Comparison of ENCODE assay signal across 8 cellular contexts in genomic region chr7:31443457-31443856, GRCh38.
A peak's percentile ranks its signal among the peaks of the same experiment; 100 is the strongest.
DNase-seq lines count a peak whose midpoint lies in the region; ATAC-seq, FAIRE-seq and TF ChIP-seq lines count a peak whose summit lies in the region.

No MANE protein-coding gene starts in this region.

- H3K23ac ChIP-seq in H1 (ENCODE audit: insufficient read length): no peak overlapping the region

- H2BK20ac ChIP-seq in H1 (ENCODE audit: low read length): no peak overlapping the region

- H2AFZ ChIP-seq in OCI-LY7 (ENCODE audit: low read length): no peak overlapping the region
- no peak overlapping the region for H2AFZ ChIP-seq in H1 (ENCODE audit: low read length)

- no peaks in the 10 kb centered on the region for H3K4me1 ChIP-seq in OCI-LY7 (ENCODE audit: insufficient read depth, low read length, poor library complexity, severe bottlenecking)
- H3K4me1 ChIP-seq in H1 (replicated peaks in 1 of 4; ENCODE audit: control insufficient read depth in 3 of 4, insufficient read depth in 4 of 4, low read length in 3 of 4): peaks cover 0 to 3% (median 0%) of the 10 kb centered on the region in 4 experiments; a peak in 1 of 7 replicates
- no peaks in the 10 kb centered on the region for H3K4me1 ChIP-seq in mucosa of descending colon (ENCODE audit: low read depth)

- intact Hi-C loops in OCI-LY7 (cut with micrococcal nuclease; ENCODE audit: unreplicated experiment) (loop anchor here (1.0 to 10.0 kb wide), 3 partner anchors 45 to 293 kb away; no protein-coding TSS in a partner anchor), mucosa of descending colon (cut with DNase I, micrococcal nuclease) (loop anchor here in 1 of 2 donors (5.0 kb wide), 1 partner anchor 189 kb away; no protein-coding TSS in a partner anchor)

- H4K91ac ChIP-seq in H1 (replicated peaks; ENCODE audit: insufficient read length, low read length): no peak overlapping the region

- no peak overlapping the region for H3K4me2 ChIP-seq in OCI-LY7 (ENCODE audit: low read length)
- H3K4me2 ChIP-seq in H1 (ENCODE audit: insufficient read depth in 1 of 2, low read depth in 2 of 2, low read length in 2 of 2): no peak overlapping the region

- TF ChIP-seq CTCF in OCI-LY7 (conservative IDR thresholded peaks at IDR 0.05; ENCODE audit: low read length) (peak; percentile 90), H1 (IDR thresholded peaks at IDR 0.05; ENCODE audit: control extremely low read depth in 1 of 3, insufficient read depth in 1 of 3, low read depth in 1 of 3, low read length in 3 of 3) (peak in 2 of 3 experiments; percentile 74 to 78; a peak in 3 of 4 replicates), mucosa of descending colon (IDR thresholded peaks at IDR 0.05) (peak; percentile 67)

- H2BK120ac ChIP-seq in H1 (replicated peaks; ENCODE audit: low read depth, low read length): no peak overlapping the region

- no peak for TF ChIP-seq POLR2A in H1 (IDR thresholded peaks at IDR 0.05; ENCODE audit: control extremely low read depth in 1 of 2, low read depth in 2 of 2, low read length in 2 of 2)

- H3K14ac ChIP-seq in H1 (ENCODE audit: insufficient read length): no peak overlapping the region

- H3K79me1 ChIP-seq in H1 (ENCODE audit: low read depth, low read length): no peaks in the 10 kb centered on the region

- peak; percentile 11 for DNase-seq in GM04504 (ENCODE audit: low read depth)
- DNase-seq in H4 (ENCODE audit: low spot score): peak; percentile 71
- DNase-seq in Kasumi-1 (lab: John Stamatoyannopoulos, UW): peak; percentile 90 to 93
- peak; percentile 63 for DNase-seq in OCI-LY7 (ENCODE audit: low spot score)
- DNase-seq in H1 (ENCODE audit: low read depth in 1 of 2, low spot score in 2 of 2): no peak
- peak in 1 of 3 donors; percentile 12 for DNase-seq in mucosa of descending colon
- no peak for DNase-seq in activated T-cell treated with anti-CD3 and anti-CD28 coated beads, Interleukin-2, amount 50 U/mL, for 48 hours

- H3K23me2 ChIP-seq in H1 (ENCODE audit: low read depth, low read length): no peaks in the 10 kb centered on the region

- CTCF ChIA-PET in OCI-LY7 (lab: Charles Lee; ENCODE audit: unreplicated experiment) (interaction anchor here (0.6 kb wide), 1 partner anchor 322 kb away, joined by 3 read pairs; no protein-coding TSS in a partner anchor), H1 (lab: Charles Lee; ENCODE audit: partially characterized antibody) (interaction anchor here (0.6 to 5.0 kb wide), 67 partner anchors 9 to 1658 kb away, joined by 3 to 101 read pairs (median 4); no protein-coding TSS in a partner anchor)

- H4K8ac ChIP-seq in H1 (ENCODE audit: extremely low read depth, insufficient read depth, low read length): no peak overlapping the region

- H3K18ac ChIP-seq in H1 (ENCODE audit: extremely low read depth, low read length): no peak overlapping the region

- no TSS peak for BruUV-seq in OCI-LY7 (replicated peaks; lab: Mats Ljungman, UMichigan)

- H3K79me2 ChIP-seq in OCI-LY7 (ENCODE audit: insufficient read depth, low read depth, low read length) (no peaks in the 10 kb centered on the region), H1 (ENCODE audit: control insufficient read depth in 1 of 2, insufficient read depth in 2 of 2, low read length in 2 of 2) (no peaks in the 10 kb centered on the region)

- TF ChIP-seq RAD21 in H1 (IDR thresholded peaks at IDR 0.05 in 1 of 2, conservative IDR thresholded peaks at IDR 0.05 in 1 of 2; ENCODE audit: low read depth in 2 of 2, low read length in 2 of 2): peak; percentile 92 to 97

- no peaks in the 10 kb centered on the region for H4K20me1 ChIP-seq in OCI-LY7 (ENCODE audit: insufficient read depth, low read length)
- no peaks in the 10 kb centered on the region for H4K20me1 ChIP-seq in H1 (replicated peaks in 1 of 2; ENCODE audit: control insufficient read depth in 1 of 2, insufficient read depth in 2 of 2, low read length in 2 of 2)

- FAIRE-seq in H1 (lab: Jason Lieb, UNC): peak; percentile 98

- no peak overlapping the region for H4K5ac ChIP-seq in H1 (ENCODE audit: insufficient read length, low read depth, low read length)

- ATAC-seq in mucosa of descending colon (peak; percentile 94), HG02571 (IDR thresholded peaks at IDR 0.05; ENCODE audit: unreplicated experiment) (no peak)

- no peak overlapping the region for H2BK15ac ChIP-seq in H1 (ENCODE audit: low read length)

- no peak overlapping the region for H3K4ac ChIP-seq in H1 (replicated peaks; ENCODE audit: insufficient read length, low read depth, low read length)

- H2AK5ac ChIP-seq in H1 (ENCODE audit: low read depth, low read length): no peak overlapping the region

- H3K4me3 ChIP-seq in OCI-LY7 (ENCODE audit: low read depth, low read length, poor library complexity, severe bottlenecking) (no peak overlapping the region), H1 (ENCODE audit: extremely low read depth in 1 of 4, insufficient read depth in 2 of 4, low read depth in 3 of 4, low read length in 4 of 4) (no peak overlapping the region), mucosa of descending colon (no peak overlapping the region)

- H3K36me3 ChIP-seq in OCI-LY7 (ENCODE audit: insufficient read depth, low read length) (no peaks in the 10 kb centered on the region), H1 (ENCODE audit: control insufficient read depth in 2 of 4, insufficient read depth in 4 of 4, low read length in 3 of 4) (no peaks in the 10 kb centered on the region), mucosa of descending colon (ENCODE audit: low read depth) (no peaks in the 10 kb centered on the region)

- no peaks in the 10 kb centered on the region for H3K9me3 ChIP-seq in OCI-LY7 (ENCODE audit: low read length)
- H3K9me3 ChIP-seq in H1 (ENCODE audit: insufficient read depth in 2 of 2, low read depth in 1 of 2, low read length in 1 of 2): peaks cover 5 to 7% of the 10 kb centered on the region in 2 experiments; a peak in 2 of 4 replicates
- no peaks in the 10 kb centered on the region for H3K9me3 ChIP-seq in mucosa of descending colon

- WGBS in H1 (ENCODE audit: extremely low coverage in 1 of 2, insufficient coverage in 1 of 2, insufficient read length in 1 of 2, insufficient replicate concordance in 2 of 2, low coverage in 1 of 2, low lambda C conversion rate in 2 of 2, missing lambda C conversion rate in 1 of 2), 2 experiments: 21% methylated on average over 1 of the region's 1 CpG; no CpG with 5 or more reads in 1 of the 2 experiments

- H3K27ac ChIP-seq in OCI-LY7 (ENCODE audit: low read depth, low read length, poor library complexity, severe bottlenecking) (no peak overlapping the region), H1 (ENCODE audit: low read depth, low read length) (no peak overlapping the region)

- H3K27me3 ChIP-seq in H1 (replicated peaks in 1 of 4; ENCODE audit: control insufficient read depth in 3 of 4, extremely low read depth in 1 of 4, insufficient read depth in 3 of 4, low read length in 3 of 4): peaks cover 0 to 2% (median under 1%) of the 10 kb centered on the region in 4 experiments; a peak in 1 of 7 replicates

- no peak overlapping the region for H2BK12ac ChIP-seq in H1 (ENCODE audit: low read depth, low read length)

- no peak for TF ChIP-seq EP300 in H1 (IDR thresholded peaks at IDR 0.05; ENCODE audit: borderline replicate concordance in 1 of 2, low read depth in 2 of 2, low read length in 2 of 2)

- POLR2A ChIA-PET in OCI-LY7 (lab: Charles Lee): no interaction called here
- POLR2A ChIA-PET in H1 (lab: Charles Lee; ENCODE audit: partially characterized antibody): no interaction called here

- no peak overlapping the region for H3K56ac ChIP-seq in H1 (replicated peaks; ENCODE audit: insufficient read length, low read depth, low read length)

- H2BK5ac ChIP-seq in H1 (ENCODE audit: low read depth, low read length): no peak overlapping the region

- no peaks in the 10 kb centered on the region for H3K9me2 ChIP-seq in OCI-LY7 (ENCODE audit: insufficient read depth, low read length)

- no peak overlapping the region for H3K9ac ChIP-seq in H1 (replicated peaks in 1 of 4; ENCODE audit: extremely low read depth in 1 of 4, low read depth in 3 of 4, low read length in 3 of 4)

Comparison
In these comparisons a context has a peak if more than half of its experiments do, and no peak if none do; other contexts are left out.
1. DNase-seq: peak in GM04504 (single experiment), H4 (single experiment), Kasumi-1 (2 of 2) and OCI-LY7 (single experiment); none in H1 (0 of 2) and activated T-cell treated with anti-CD3 and anti-CD28 coated beads, Interleukin-2, amount 50 U/mL, for 48 hours (0 of 2).
2. Peak in every context shown above with its lines, with median percentiles within 50 percentile points of each other: CTCF ChIP-seq.